Comparison of ENCODE assay signal across 8 cellular contexts in genomic region chr12:114134922-114135321, GRCh38.
"Had no signal": no experiment of that assay in that cellular context is flagged by ENCODE, and none has a peak within 500 bp of the region (broad histone marks: within the 10 kb centered on the region; RNA-seq: fewer than 3 reads in every experiment).

No MANE protein-coding gene starts in this region.

- H3K27ac ChIP-seq: GM23248 had no signal

- H3K4me3 ChIP-seq: GM23248, GM23338, HAP-1 had no signal

- H3K36me3 ChIP-seq: HAP-1 had no signal

- H3K4me1 ChIP-seq: HAP-1 had no signal

- H3K4me1 Mint-ChIP-seq: GM23338 had no signal

- H3K4me2 ChIP-seq: GM23338 had no signal

- H3K9ac ChIP-seq: GM23248 had no signal

- H3K4me3 Mint-ChIP-seq: GM23338, H9, HFFc6 had no signal

- ATAC-seq: HCT116 had no signal

- H3K27ac Mint-ChIP-seq: GM23338, H9, HFFc6 had no signal

- H2AFZ ChIP-seq: GM23248, GM23338 had no signal

- H3K9me3 ChIP-seq: HAP-1 had no signal

- DNase-seq: GM23248, GOT3, H9, HCEC 1CT, HFFc6 had no signal

- H3K9me3 Mint-ChIP-seq: GM23338, H9, HFFc6 had no signal
